Comparison of ENCODE assay signal across 16 cellular contexts in the genomic region with DNA sequence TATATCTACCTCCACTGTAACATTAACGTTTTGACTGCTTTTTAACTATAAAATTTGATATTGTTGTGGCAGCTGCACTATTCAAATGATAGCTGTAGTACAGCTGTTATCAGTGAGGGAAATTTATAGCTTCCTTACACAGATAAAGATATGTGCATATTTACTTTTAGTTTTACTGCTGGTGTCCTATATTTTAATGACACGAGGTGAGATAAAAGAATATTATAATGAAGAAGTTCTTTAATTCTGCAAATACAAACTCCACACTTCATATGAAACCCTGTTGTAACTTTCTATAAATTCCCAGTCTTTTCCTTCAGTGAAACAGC.
A peak's percentile ranks its signal among the peaks of the same experiment; 100 is the strongest.
DNase-seq lines count a peak whose midpoint lies in the region; ATAC-seq and TF ChIP-seq lines count a peak whose summit lies in the region.
"Had no signal": no experiment of that assay in that cellular context is flagged by ENCODE, and none has a peak within 500 bp of the region (broad histone marks: within the 10 kb centered on the region; RNA-seq: fewer than 3 reads in every experiment).

No MANE protein-coding gene starts in this region.

- no peak overlapping the region for H3K27ac ChIP-seq in ACC112 (ENCODE audit: low read depth, low read length)
- peak overlapping the region; percentile 49 for H3K27ac ChIP-seq in foreskin keratinocyte
- H3K27ac ChIP-seq in spleen = no peak overlapping the region
- H3K27ac ChIP-seq: C4-2B had no signal

- peak overlapping the region; percentile 52 for H2AFZ ChIP-seq in ACC112 (ENCODE audit: low read length, unreplicated experiment)

- H3K9me3 Mint-ChIP-seq in neural crest cell = no peaks in the 10 kb centered on the region
- H3K9me3 Mint-ChIP-seq: HFFc6 had no signal

- peaks cover 48% of the 10 kb centered on the region for H3K4me1 ChIP-seq in ACC112 (ENCODE audit: control insufficient read depth, insufficient read depth, low read length, unreplicated experiment)
- peaks cover 41% of the 10 kb centered on the region for H3K4me1 ChIP-seq in foreskin keratinocyte
- no peaks in the 10 kb centered on the region for H3K4me1 ChIP-seq in spleen
- H3K4me1 ChIP-seq: BE2C had no signal

- H3K27me3 ChIP-seq in ACC112 (ENCODE audit: insufficient read depth, low read length) = no peaks in the 10 kb centered on the region
- no peaks in the 10 kb centered on the region for H3K27me3 ChIP-seq in foreskin keratinocyte
- no peaks in the 10 kb centered on the region for H3K27me3 ChIP-seq in spleen (replicated peaks in 1 of 7)
- H3K27me3 ChIP-seq: BE2C had no signal

- TF ChIP-seq CTCF in LNCaP clone FGC (IDR thresholded peaks at IDR 0.05; ENCODE audit: control insufficient read depth, extremely low read depth, insufficient read depth) (no peak), foreskin keratinocyte (conservative IDR thresholded peaks at IDR 0.05) (no peak), neural crest cell (conservative IDR thresholded peaks at IDR 0.05) (no peak), spleen (IDR thresholded peaks at IDR 0.05 in 8 of 11, conservative IDR thresholded peaks at IDR 0.05 in 3 of 11) (no peak)

- no peaks in the 10 kb centered on the region for H3K27me3 Mint-ChIP-seq in neural crest cell (ENCODE audit: low read depth)

- ATAC-seq in foreskin keratinocyte (no peak), GM21526 (IDR thresholded peaks at IDR 0.05; ENCODE audit: low FRiP score, unreplicated experiment) (no peak)

- peak overlapping the region; percentile 9 for H3K27ac Mint-ChIP-seq in neural crest cell (ENCODE audit: unreplicated experiment)
- H3K27ac Mint-ChIP-seq: CD4-positive, alpha-beta memory T cell had no signal

- H3K4me1 Mint-ChIP-seq in neural crest cell = peaks cover 45% of the 10 kb centered on the region
- H3K4me1 Mint-ChIP-seq: CD4-positive, alpha-beta memory T cell had no signal

- H3K9me3 ChIP-seq in spleen = no peaks in the 10 kb centered on the region
- H3K9me3 ChIP-seq: BE2C, HAP-1 had no signal

- no peak overlapping the region for H3K4me3 Mint-ChIP-seq in neural crest cell
- H3K4me3 Mint-ChIP-seq: CD4-positive, alpha-beta memory T cell; HFFc6 had no signal

- 57 to 73% (median 69%) methylated on average over 2 of the region's 2 CpGs for WGBS in spleen, 5 donors

- no peaks in the 10 kb centered on the region for H3K79me2 ChIP-seq in ACC112 (ENCODE audit: control insufficient read depth, insufficient read depth, low read length, unreplicated experiment)

- no peak for TF ChIP-seq POLR2A in spleen (IDR thresholded peaks at IDR 0.05)

- H3K36me3 Mint-ChIP-seq in neural crest cell (ENCODE audit: low read depth) = no peaks in the 10 kb centered on the region
- H3K36me3 Mint-ChIP-seq: CD4-positive, alpha-beta memory T cell had no signal

- no peaks in the 10 kb centered on the region for H3K36me3 ChIP-seq in ACC112 (ENCODE audit: insufficient read depth, low read length)
- H3K36me3 ChIP-seq in spleen = no peaks in the 10 kb centered on the region
- H3K36me3 ChIP-seq: BE2C, HAP-1 had no signal

- DNase-seq in LNCaP clone FGC (ENCODE audit: low read depth) (peak; percentile 19), foreskin keratinocyte (no peak), neural crest cell (ENCODE audit: low read depth, low spot score) (no peak), AG20443 (ENCODE audit: low spot score) (no peak), spleen (no peak), NOMO-1 (lab: John Stamatoyannopoulos, UW; ENCODE audit: unreplicated experiment in 2 of 2) (no peak)
- DNase-seq: BE2C; CD4-positive, alpha-beta memory T cell; DMS153; DMS79 treated with DMSO at 0.1 percent for 48 hours; EL; HFFc6 had no signal

- intact Hi-C loops in spleen (cut with DNase I; ENCODE audit: low total_unique reads) = no loop called here

- H3K4me3 ChIP-seq in ACC112 (ENCODE audit: low read depth, low read length) (no peak overlapping the region), LNCaP clone FGC (ENCODE audit: low read depth, low read length) (no peak overlapping the region), spleen (no peak overlapping the region)
- H3K4me3 ChIP-seq: HAP-1 had no signal
